22 cellular contexts compared by ENCODE assay signal in the genomic region with DNA sequence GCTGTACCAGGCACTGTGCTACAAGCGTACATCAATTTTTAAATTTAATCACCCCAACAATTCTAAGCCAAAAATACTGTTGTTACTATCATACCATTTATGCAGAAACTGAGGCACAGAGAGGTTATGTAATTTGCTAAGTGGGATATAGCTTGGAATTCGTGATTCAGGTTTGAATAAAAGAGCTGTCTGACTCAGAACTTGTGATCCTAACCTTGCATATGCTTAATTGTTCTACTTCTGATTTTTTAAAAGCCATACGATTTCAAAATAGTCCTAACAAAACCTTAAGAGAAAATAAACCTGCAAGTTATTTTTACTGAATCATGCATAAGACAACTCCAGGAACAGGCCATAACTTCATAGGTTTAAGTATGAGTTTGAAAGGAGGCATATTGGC.
"Had no signal": no experiment of that assay in that cellular context is flagged by ENCODE, and none has a peak within 500 bp of the region (broad histone marks: within the 10 kb centered on the region; RNA-seq: fewer than 3 reads in every experiment).

No MANE protein-coding gene starts in this region.

- H3K36me3 ChIP-seq: colonic mucosa, esophagus muscularis mucosa, gastroesophageal sphincter, heart left ventricle, left lung, lower lobe of right lung had no signal

- H3K4me3 Mint-ChIP-seq: dendritic cell treated with granulocyte-macrophage colony-stimulating factor and Interleukin-4, amounts not matched to agents 40 ng/mL and 50 ng/mL, for 4 days; effector memory CD8-positive, alpha-beta T cell; endodermal cell; immature natural killer cell; mesothelial cell of epicardium; naive B cell had no signal

- H3K79me2 ChIP-seq: hepatocyte had no signal

- H3K4me2 ChIP-seq: hepatocyte had no signal

- H3K9me3 ChIP-seq: colonic mucosa, esophagus muscularis mucosa, gastroesophageal sphincter, heart left ventricle, left lung, lower lobe of right lung, mucosa of descending colon had no signal

- ATAC-seq: effector memory CD8-positive, alpha-beta T cell; foreskin keratinocyte; gastroesophageal sphincter; heart left ventricle; left lung; left ventricle myocardium superior; lower lobe of right lung; mucosa of descending colon had no signal

- H3K9me3 Mint-ChIP-seq: dendritic cell treated with granulocyte-macrophage colony-stimulating factor and Interleukin-4, amounts not matched to agents 40 ng/mL and 50 ng/mL, for 4 days; effector memory CD8-positive, alpha-beta T cell; endodermal cell; immature natural killer cell; mesothelial cell of epicardium; naive B cell had no signal

- H3K36me3 Mint-ChIP-seq: immature natural killer cell, mesothelial cell of epicardium, naive B cell had no signal

- H2AFZ ChIP-seq: hepatocyte had no signal

- H3K27me3 ChIP-seq: colonic mucosa, esophagus muscularis mucosa, foreskin keratinocyte, gastroesophageal sphincter, heart left ventricle, hepatocyte, left lung had no signal

- H3K4me1 Mint-ChIP-seq: immature natural killer cell, naive B cell had no signal

- FAIRE-seq: frontal cortex had no signal

- H3K4me3 ChIP-seq: colonic mucosa, esophagus muscularis mucosa, gastroesophageal sphincter, heart left ventricle, hepatocyte, left lung, lower lobe of right lung, mucosa of descending colon had no signal

- DNase-seq: colonic mucosa; cortex of kidney; effector CD8-positive, alpha-beta T cell; effector memory CD8-positive, alpha-beta T cell; endodermal cell; heart left ventricle; immature natural killer cell; islet precursor cell; left cardiac atrium; left lung; left ventricle myocardium superior; lower lobe of right lung; mesenchymal stem cell; mucosa of descending colon; naive B cell had no signal

- H3K4me1 ChIP-seq: colonic mucosa, foreskin keratinocyte, left lung, lower lobe of right lung had no signal

- H3K27me3 Mint-ChIP-seq: dendritic cell treated with granulocyte-macrophage colony-stimulating factor and Interleukin-4, amounts not matched to agents 40 ng/mL and 50 ng/mL, for 4 days; effector memory CD8-positive, alpha-beta T cell; naive B cell had no signal

- H3K27ac ChIP-seq: colonic mucosa, esophagus muscularis mucosa, foreskin keratinocyte, gastroesophageal sphincter, heart left ventricle, hepatocyte, left lung, lower lobe of right lung had no signal

- H3K27ac Mint-ChIP-seq: dendritic cell treated with granulocyte-macrophage colony-stimulating factor and Interleukin-4, amounts not matched to agents 40 ng/mL and 50 ng/mL, for 4 days; effector memory CD8-positive, alpha-beta T cell; endodermal cell; immature natural killer cell; mesothelial cell of epicardium; naive B cell had no signal
